1 cellular context compared by ENCODE assay signal in the genomic region with DNA sequence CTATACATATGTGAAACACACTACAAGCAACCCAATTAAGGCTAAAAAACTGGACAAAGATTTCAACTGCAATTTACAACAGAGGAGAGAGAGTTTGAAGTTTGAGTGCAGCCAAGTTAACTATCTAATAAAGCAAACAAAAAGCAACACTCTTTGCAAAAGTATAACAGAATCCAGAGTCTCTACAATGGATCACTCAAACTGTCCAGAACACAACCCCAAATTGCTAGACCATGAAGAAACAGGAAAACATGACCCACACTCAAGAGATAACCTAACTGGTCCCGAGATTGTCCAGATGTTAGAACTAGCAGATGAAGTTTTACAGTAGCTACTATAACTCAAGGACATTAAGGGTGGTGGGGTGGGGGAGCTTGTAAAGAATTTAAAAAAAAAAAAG.
TF ChIP-seq lines count a peak whose summit lies in the region.

No MANE protein-coding gene starts in this region.

TF ChIP-seq in HepG2, 621 proteins besides CTCF, POLR2A, EP300 and RAD21:
- TF ChIP-seq ZNF569 (CRISPR knock-in tag; IDR thresholded peaks at IDR 0.05; ENCODE audit: borderline replicate concordance) (no peak), ZNF558 (CRISPR knock-in tag; IDR thresholded peaks at IDR 0.05; ENCODE audit: borderline replicate concordance) (no peak), PPARG (CRISPR knock-in tag; conservative IDR thresholded peaks at IDR 0.05) (no peak), ZFP36 (IDR thresholded peaks at IDR 0.05; ENCODE audit: borderline replicate concordance, low read depth, low read length, partially characterized antibody) (no peak), ZNF83 (CRISPR knock-in tag; IDR thresholded peaks at IDR 0.05; ENCODE audit: borderline replicate concordance) (no peak)
- TF ChIP-seq, protein P1, sequence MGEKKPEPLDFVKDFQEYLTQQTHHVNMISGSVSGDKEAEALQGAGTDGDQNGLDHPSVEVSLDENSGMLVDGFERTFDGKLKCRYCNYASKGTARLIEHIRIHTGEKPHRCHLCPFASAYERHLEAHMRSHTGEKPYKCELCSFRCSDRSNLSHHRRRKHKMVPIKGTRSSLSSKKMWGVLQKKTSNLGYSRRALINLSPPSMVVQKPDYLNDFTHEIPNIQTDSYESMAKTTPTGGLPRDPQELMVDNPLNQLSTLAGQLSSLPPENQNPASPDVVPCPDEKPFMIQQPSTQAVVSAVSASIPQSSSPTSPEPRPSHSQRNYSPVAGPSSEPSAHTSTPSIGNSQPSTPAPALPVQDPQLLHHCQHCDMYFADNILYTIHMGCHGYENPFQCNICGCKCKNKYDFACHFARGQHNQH (CRISPR knock-in tag; IDR thresholded peaks at IDR 0.05): no peak
- TF ChIP-seq, protein P2, sequence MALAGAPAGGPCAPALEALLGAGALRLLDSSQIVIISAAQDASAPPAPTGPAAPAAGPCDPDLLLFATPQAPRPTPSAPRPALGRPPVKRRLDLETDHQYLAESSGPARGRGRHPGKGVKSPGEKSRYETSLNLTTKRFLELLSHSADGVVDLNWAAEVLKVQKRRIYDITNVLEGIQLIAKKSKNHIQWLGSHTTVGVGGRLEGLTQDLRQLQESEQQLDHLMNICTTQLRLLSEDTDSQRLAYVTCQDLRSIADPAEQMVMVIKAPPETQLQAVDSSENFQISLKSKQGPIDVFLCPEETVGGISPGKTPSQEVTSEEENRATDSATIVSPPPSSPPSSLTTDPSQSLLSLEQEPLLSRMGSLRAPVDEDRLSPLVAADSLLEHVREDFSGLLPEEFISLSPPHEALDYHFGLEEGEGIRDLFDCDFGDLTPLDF (CRISPR knock-in tag; IDR thresholded peaks at IDR 0.05): no peak
